In the genomic region with DNA sequence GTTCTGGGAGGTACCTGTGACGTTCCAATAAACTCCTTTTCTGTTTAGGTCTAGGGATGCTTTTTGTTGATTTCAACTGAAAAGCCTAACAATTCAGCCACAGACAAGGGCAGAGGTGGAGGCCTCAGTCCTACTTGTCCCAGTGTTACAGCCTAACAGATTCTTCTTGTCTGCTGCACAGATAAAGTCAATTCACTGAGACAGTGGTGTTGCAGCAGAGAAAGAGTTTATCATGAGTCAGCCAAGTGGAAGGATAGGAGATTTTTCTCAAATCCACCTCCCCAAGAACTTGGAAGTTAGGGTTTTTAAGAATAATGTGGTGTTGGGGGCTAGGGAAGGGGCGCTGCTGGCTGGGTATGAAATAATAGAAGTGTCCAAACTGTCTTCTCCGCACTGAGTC, we compare ENCODE assay signal across 3 cellular contexts.
A peak's percentile ranks its signal among the peaks of the same experiment; 100 is the strongest.
TF ChIP-seq lines count a peak whose summit lies in the region.

No MANE protein-coding gene starts in this region.

TF ChIP-seq in A549, 52 proteins besides CTCF, POLR2A, EP300 and RAD21:
- TF ChIP-seq GATA3 (IDR thresholded peaks at IDR 0.05; ENCODE audit: borderline replicate concordance) (no peak), FOSL2 (IDR thresholded peaks at IDR 0.05) (no peak), FOSL2 (CRISPR knock-in tag; IDR thresholded peaks at IDR 0.05) (peak; percentile 34; the same call in 1 of the 2 replicates), KDM5A (IDR thresholded peaks at IDR 0.05) (peak; percentile 27; the same call in 1 of the 2 replicates)

TF ChIP-seq in HCT116, 20 proteins besides CTCF, POLR2A, EP300 and RAD21:
- peak; percentile 66; the same call in 1 of the 2 replicates for TF ChIP-seq CBX3 (IDR thresholded peaks at IDR 0.05; ENCODE audit: low read depth)
- TF ChIP-seq, protein P1, sequence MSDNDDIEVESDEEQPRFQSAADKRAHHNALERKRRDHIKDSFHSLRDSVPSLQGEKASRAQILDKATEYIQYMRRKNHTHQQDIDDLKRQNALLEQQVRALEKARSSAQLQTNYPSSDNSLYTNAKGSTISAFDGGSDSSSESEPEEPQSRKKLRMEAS (IDR thresholded peaks at IDR 0.05): no peak

TF ChIP-seq in K562, 482 proteins besides CTCF, POLR2A, EP300 and RAD21:
- TF ChIP-seq FUS (optimal IDR thresholded peaks at IDR 0.05; ENCODE audit: low read depth, low read length) (no peak), TRIM28 (IDR thresholded peaks at IDR 0.05) (peak; percentile 65; the same call in 1 of the 2 replicates), E2F3 (CRISPR knock-in tag; IDR thresholded peaks at IDR 0.05) (no peak), ZNF561 (CRISPR knock-in tag; conservative IDR thresholded peaks at IDR 0.05) (no peak), MBD2 (IDR thresholded peaks at IDR 0.05; ENCODE audit: borderline replicate concordance, low read depth) (no peak), ZNF347 (CRISPR knock-in tag; IDR thresholded peaks at IDR 0.05; ENCODE audit: low read depth) (no peak), KHSRP (IDR thresholded peaks at IDR 0.05) (no peak), ZNF699 (CRISPR knock-in tag; IDR thresholded peaks at IDR 0.05; ENCODE audit: insufficient replicate concordance) (no peak), ZNF766 (CRISPR knock-in tag; conservative IDR thresholded peaks at IDR 0.05) (peak; percentile 59; the same call in 1 of the 2 replicates), CBX3 (IDR thresholded peaks at IDR 0.05; ENCODE audit: borderline replicate concordance in 1 of 2, low read length in 2 of 2) (peak in 1 of 2 experiments; percentile 75; a peak in 1 of 3 replicates), FOXK1 (CRISPR knock-in tag; IDR thresholded peaks at IDR 0.05; ENCODE audit: borderline replicate concordance) (no peak), TRIM24 (IDR thresholded peaks at IDR 0.05) (0 out of 4 replicates have a peak, but pooled peaks have one; percentile 13 to 27), HNRNPL (IDR thresholded peaks at IDR 0.05; ENCODE audit: low read depth, low read length) (no peak), CBX5 (IDR thresholded peaks at IDR 0.05; ENCODE audit: borderline replicate concordance, low read depth) (peak; percentile 91), NR2C1 (IDR thresholded peaks at IDR 0.05) (no peak), NR2C1 (tag; IDR thresholded peaks at IDR 0.05) (no peak), NFE2 (IDR thresholded peaks at IDR 0.05; ENCODE audit: low read depth) (peak; percentile 39; the same call in 1 of the 2 replicates), MAFF (IDR thresholded peaks at IDR 0.05; ENCODE audit: low read length) (peak; percentile 15; the same call in 1 of the 2 replicates), SIN3B (IDR thresholded peaks at IDR 0.05; ENCODE audit: low read depth) (no peak)
- TF ChIP-seq, protein P2, sequence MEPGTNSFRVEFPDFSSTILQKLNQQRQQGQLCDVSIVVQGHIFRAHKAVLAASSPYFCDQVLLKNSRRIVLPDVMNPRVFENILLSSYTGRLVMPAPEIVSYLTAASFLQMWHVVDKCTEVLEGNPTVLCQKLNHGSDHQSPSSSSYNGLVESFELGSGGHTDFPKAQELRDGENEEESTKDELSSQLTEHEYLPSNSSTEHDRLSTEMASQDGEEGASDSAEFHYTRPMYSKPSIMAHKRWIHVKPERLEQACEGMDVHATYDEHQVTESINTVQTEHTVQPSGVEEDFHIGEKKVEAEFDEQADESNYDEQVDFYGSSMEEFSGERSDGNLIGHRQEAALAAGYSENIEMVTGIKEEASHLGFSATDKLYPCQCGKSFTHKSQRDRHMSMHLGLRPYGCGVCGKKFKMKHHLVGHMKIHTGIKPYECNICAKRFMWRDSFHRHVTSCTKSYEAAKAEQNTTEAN (CRISPR knock-in tag; IDR thresholded peaks at IDR 0.05): no peak
- TF ChIP-seq, protein P3, sequence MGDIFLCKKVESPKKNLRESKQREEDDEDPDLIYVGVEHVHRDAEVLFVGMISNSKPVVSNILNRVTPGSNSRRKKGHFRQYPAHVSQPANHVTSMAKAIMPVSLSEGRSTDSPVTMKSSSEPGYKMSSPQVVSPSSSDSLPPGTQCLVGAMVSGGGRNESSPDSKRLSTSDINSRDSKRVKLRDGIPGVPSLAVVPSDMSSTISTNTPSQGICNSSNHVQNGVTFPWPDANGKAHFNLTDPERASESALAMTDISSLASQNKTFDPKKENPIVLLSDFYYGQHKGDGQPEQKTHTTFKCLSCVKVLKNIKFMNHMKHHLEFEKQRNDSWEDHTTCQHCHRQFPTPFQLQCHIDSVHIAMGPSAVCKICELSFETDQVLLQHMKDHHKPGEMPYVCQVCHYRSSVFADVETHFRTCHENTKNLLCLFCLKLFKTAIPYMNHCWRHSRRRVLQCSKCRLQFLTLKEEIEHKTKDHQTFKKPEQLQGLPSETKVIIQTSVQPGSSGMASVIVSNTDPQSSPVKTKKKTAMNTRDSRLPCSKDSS (IDR thresholded peaks at IDR 0.05; ENCODE audit: low read depth, partially characterized antibody): peak; percentile 61
- TF ChIP-seq, protein P4, sequence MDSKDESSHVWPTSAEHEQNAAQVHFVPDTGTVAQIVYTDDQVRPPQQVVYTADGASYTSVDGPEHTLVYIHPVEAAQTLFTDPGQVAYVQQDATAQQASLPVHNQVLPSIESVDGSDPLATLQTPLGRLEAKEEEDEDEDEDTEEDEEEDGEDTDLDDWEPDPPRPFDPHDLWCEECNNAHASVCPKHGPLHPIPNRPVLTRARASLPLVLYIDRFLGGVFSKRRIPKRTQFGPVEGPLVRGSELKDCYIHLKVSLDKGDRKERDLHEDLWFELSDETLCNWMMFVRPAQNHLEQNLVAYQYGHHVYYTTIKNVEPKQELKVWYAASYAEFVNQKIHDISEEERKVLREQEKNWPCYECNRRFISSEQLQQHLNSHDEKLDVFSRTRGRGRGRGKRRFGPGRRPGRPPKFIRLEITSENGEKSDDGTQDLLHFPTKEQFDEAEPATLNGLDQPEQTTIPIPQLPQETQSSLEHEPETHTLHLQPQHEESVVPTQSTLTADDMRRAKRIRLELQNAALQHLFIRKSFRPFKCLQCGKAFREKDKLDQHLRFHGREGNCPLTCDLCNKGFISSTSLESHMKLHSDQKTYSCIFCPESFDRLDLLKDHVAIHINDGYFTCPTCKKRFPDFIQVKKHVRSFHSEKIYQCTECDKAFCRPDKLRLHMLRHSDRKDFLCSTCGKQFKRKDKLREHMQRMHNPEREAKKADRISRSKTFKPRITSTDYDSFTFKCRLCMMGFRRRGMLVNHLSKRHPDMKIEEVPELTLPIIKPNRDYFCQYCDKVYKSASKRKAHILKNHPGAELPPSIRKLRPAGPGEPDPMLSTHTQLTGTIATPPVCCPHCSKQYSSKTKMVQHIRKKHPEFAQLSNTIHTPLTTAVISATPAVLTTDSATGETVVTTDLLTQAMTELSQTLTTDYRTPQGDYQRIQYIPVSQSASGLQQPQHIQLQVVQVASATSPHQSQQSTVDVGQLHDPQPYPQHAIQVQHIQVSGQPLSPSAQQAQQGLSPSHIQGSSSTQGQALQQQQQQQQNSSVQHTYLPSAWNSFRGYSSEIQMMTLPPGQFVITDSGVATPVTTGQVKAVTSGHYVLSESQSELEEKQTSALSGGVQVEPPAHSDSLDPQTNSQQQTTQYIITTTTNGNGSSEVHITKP (IDR thresholded peaks at IDR 0.05; ENCODE audit: partially characterized antibody): no peak
TF ChIP-seq in K562: peak in this region for 8.
